ENCODE assay signal across 1 cellular context in the genomic region with DNA sequence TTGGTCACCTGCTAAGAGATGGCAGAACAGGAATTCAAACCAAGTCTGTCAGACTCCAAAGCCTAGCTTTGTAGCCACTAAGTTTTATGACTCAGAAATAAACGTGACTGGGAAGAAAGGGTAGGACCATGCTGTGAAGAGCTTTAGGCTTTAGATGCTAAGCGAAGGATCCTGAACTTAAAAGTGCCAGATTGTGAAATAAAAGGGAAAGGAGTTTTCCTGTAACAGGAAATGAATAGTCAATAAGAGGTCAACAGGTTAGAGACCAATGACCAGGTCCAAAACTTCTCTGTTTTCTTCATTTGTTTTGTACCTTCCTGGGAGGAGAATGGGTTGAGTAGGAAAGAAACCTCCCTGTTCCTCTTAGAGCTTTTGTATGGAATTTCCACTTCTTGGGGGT.
TF ChIP-seq lines count a peak whose summit lies in the region.

No MANE protein-coding gene starts in this region.

TF ChIP-seq in A549, 52 proteins besides CTCF, POLR2A, EP300 and RAD21 (continued from another document):
- TF ChIP-seq, protein P1, sequence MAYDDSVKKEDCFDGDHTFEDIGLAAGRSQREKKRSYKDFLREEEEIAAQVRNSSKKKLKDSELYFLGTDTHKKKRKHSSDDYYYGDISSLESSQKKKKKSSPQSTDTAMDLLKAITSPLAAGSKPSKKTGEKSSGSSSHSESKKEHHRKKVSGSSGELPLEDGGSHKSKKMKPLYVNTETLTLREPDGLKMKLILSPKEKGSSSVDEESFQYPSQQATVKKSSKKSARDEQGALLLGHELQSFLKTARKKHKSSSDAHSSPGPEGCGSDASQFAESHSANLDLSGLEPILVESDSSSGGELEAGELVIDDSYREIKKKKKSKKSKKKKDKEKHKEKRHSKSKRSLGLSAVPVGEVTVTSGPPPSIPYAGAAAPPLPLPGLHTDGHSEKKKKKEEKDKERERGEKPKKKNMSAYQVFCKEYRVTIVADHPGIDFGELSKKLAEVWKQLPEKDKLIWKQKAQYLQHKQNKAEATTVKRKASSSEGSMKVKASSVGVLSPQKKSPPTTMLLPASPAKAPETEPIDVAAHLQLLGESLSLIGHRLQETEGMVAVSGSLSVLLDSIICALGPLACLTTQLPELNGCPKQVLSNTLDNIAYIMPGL (CRISPR knock-in tag; IDR thresholded peaks at IDR 0.05; ENCODE audit: borderline replicate concordance), result no peak
